15 cellular contexts compared by ENCODE assay signal in genomic region chr19:45960595-45961235, GRCh38. TPM values are rescaled to one million over a fixed set of nuclear protein-coding genes. Genes with fewer than 3 reads are reported as not detected.
DNase-seq lines count a peak whose midpoint lies in the region; ATAC-seq and TF ChIP-seq lines count a peak whose summit lies in the region.
"Had no signal": no experiment of that assay in that cellular context is flagged by ENCODE, and none has a peak within 500 bp of the region (broad histone marks: within the 10 kb centered on the region; RNA-seq: fewer than 3 reads in every experiment).

No MANE protein-coding gene starts in this region.

- H2AFZ ChIP-seq in Karpas-422 (ENCODE audit: low read length): no peak overlapping the region

- no peak overlapping the region for H3K4me2 ChIP-seq in Karpas-422 (ENCODE audit: low read depth, low read length, poor library complexity, severe bottlenecking)

- no peak overlapping the region for H3K27ac Mint-ChIP-seq in memory B cell
- H3K27ac Mint-ChIP-seq in CD8-positive, alpha-beta T cell: no peak overlapping the region
- H3K27ac Mint-ChIP-seq: activated B cell treated with CpG ODN at 0.5 μM for 24 hours; activated naive CD8-positive, alpha-beta T cell treated with anti-CD3 and anti-CD28 coated beads, Interleukin-2, amount 50 U/mL, for 24 hours had no signal

- H4K20me1 ChIP-seq in Karpas-422 (ENCODE audit: insufficient read depth, low read depth, low read length): no peaks in the 10 kb centered on the region

- H3K79me2 ChIP-seq in Karpas-422 (ENCODE audit: low read length): no peaks in the 10 kb centered on the region

- H3K4me1 ChIP-seq in ES-I3 (ENCODE audit: insufficient read depth, low read length) (peaks cover 22% of the 10 kb centered on the region), Karpas-422 (ENCODE audit: low read length) (peaks cover 6% of the 10 kb centered on the region; the same call in 1 of the 2 replicates)
- H3K4me1 ChIP-seq in CD8-positive, alpha-beta T cell (ENCODE audit: insufficient read depth, low read length): no peaks in the 10 kb centered on the region

- peaks cover 1% of the 10 kb centered on the region for H3K9me3 Mint-ChIP-seq in memory B cell
- H3K9me3 Mint-ChIP-seq in CD8-positive, alpha-beta T cell: no peaks in the 10 kb centered on the region
- H3K9me3 Mint-ChIP-seq: activated B cell treated with CpG ODN at 0.5 μM for 24 hours; activated naive CD8-positive, alpha-beta T cell treated with anti-CD3 and anti-CD28 coated beads, Interleukin-2, amount 50 U/mL, for 24 hours; CD8-positive, alpha-beta memory T cell had no signal

- H3K4me3 ChIP-seq in Karpas-422 (ENCODE audit: low read length): no peak overlapping the region
- H3K4me3 ChIP-seq in CD8-positive, alpha-beta T cell (ENCODE audit: low read depth, low read length): no peak overlapping the region
- H3K4me3 ChIP-seq: tibial nerve had no signal

- H3K27ac ChIP-seq in Karpas-422 (ENCODE audit: low read length): no peak overlapping the region
- H3K27ac ChIP-seq in CD8-positive, alpha-beta T cell (ENCODE audit: low read depth, low read length): no peak overlapping the region
- H3K27ac ChIP-seq: tibial nerve had no signal

- H3K4me1 Mint-ChIP-seq in memory B cell: peaks cover 6% of the 10 kb centered on the region
- no peaks in the 10 kb centered on the region for H3K4me1 Mint-ChIP-seq in CD8-positive, alpha-beta T cell (ENCODE audit: low read depth)
- H3K4me1 Mint-ChIP-seq: activated B cell treated with CpG ODN at 0.5 μM for 24 hours; activated naive CD8-positive, alpha-beta T cell treated with anti-CD3 and anti-CD28 coated beads, Interleukin-2, amount 50 U/mL, for 24 hours; CD8-positive, alpha-beta memory T cell had no signal

- peak; percentile 63 for DNase-seq in Karpas-422
- DNase-seq in astrocyte of the hippocampus (ENCODE audit: low read depth, low spot score): peak; percentile 23
- no peak for DNase-seq in memory B cell (ENCODE audit: low spot score in 2 of 2)
- no peak for DNase-seq in NCI-H187 treated with DMSO at 0.1 percent for 48 hours (lab: John Stamatoyannopoulos, UW)
- no peak for DNase-seq in CD8-positive, alpha-beta T cell
- DNase-seq in NCI-H524 treated with DMSO at 0.1 percent for 48 hours (lab: John Stamatoyannopoulos, UW): no peak
- DNase-seq: activated B cell treated with CpG ODN at 0.5 μM for 24 hours; activated naive CD8-positive, alpha-beta T cell treated with anti-CD3 and anti-CD28 coated beads, Interleukin-2, amount 50 U/mL, for 24 hours; CD8-positive, alpha-beta memory T cell; dermis blood vessel endothelial cell; left cardiac atrium; MM.1S had no signal

- ATAC-seq in memory B cell (ENCODE audit: low read depth): peak; percentile 39
- no peak for ATAC-seq in CD8-positive, alpha-beta T cell
- ATAC-seq: activated naive CD8-positive, alpha-beta T cell treated with anti-CD3 and anti-CD28 coated beads, Interleukin-2, amount 50 U/mL, for 24 hours; left cardiac atrium had no signal

- peaks cover 37% of the 10 kb centered on the region for H3K27me3 Mint-ChIP-seq in memory B cell
- H3K27me3 Mint-ChIP-seq in CD8-positive, alpha-beta T cell (ENCODE audit: low read depth): peaks cover 55% of the 10 kb centered on the region

- POLR2A ChIA-PET in CD8-positive, alpha-beta T cell (lab: Charles Lee): no interaction called here

- intact Hi-C loops in CD8-positive, alpha-beta T cell (cut with DNase I, micrococcal nuclease): no loop called here

- H3K36me3 ChIP-seq in ES-I3 (ENCODE audit: insufficient read depth, low read length): no peaks in the 10 kb centered on the region; the same call in 1 of the 2 replicates
- H3K36me3 ChIP-seq in Karpas-422 (ENCODE audit: insufficient read depth, low read length): no peaks in the 10 kb centered on the region
- H3K36me3 ChIP-seq in CD8-positive, alpha-beta T cell (ENCODE audit: insufficient read depth, low read length): no peaks in the 10 kb centered on the region
- H3K36me3 ChIP-seq: tibial nerve had no signal

- H3K9ac ChIP-seq in ES-I3 (ENCODE audit: low read depth, low read length) (peak overlapping the region; percentile 63; the same call in 1 of the 2 replicates), Karpas-422 (ENCODE audit: low read length) (no peak overlapping the region)

- H3K4me3 Mint-ChIP-seq in memory B cell: no peak overlapping the region
- no peak overlapping the region for H3K4me3 Mint-ChIP-seq in CD8-positive, alpha-beta T cell
- H3K4me3 Mint-ChIP-seq: activated B cell treated with CpG ODN at 0.5 μM for 24 hours; activated naive CD8-positive, alpha-beta T cell treated with anti-CD3 and anti-CD28 coated beads, Interleukin-2, amount 50 U/mL, for 24 hours; CD8-positive, alpha-beta memory T cell had no signal

- no peaks in the 10 kb centered on the region for H3K9me3 ChIP-seq in ES-I3 (ENCODE audit: control insufficient read depth, insufficient read depth, low read length)
- H3K9me3 ChIP-seq in Karpas-422 (ENCODE audit: low read length): no peaks in the 10 kb centered on the region
- no peaks in the 10 kb centered on the region for H3K9me3 ChIP-seq in CD8-positive, alpha-beta T cell (ENCODE audit: low read length)
- H3K9me3 ChIP-seq: tibial nerve had no signal

- CTCF ChIA-PET in CD8-positive, alpha-beta T cell (lab: Charles Lee): no interaction called here

- H3K36me3 Mint-ChIP-seq in memory B cell: peaks cover 1% of the 10 kb centered on the region
- no peaks in the 10 kb centered on the region for H3K36me3 Mint-ChIP-seq in CD8-positive, alpha-beta T cell

- H3K27me3 ChIP-seq in Karpas-422 (ENCODE audit: low read length): no peaks in the 10 kb centered on the region
- H3K27me3 ChIP-seq in CD8-positive, alpha-beta T cell (ENCODE audit: insufficient read depth, low read length): peaks cover 5% of the 10 kb centered on the region

- TF ChIP-seq CTCF in CD8-positive, alpha-beta T cell (IDR thresholded peaks at IDR 0.05): no peak

- no peaks in the 10 kb centered on the region for H3K9me2 ChIP-seq in Karpas-422 (replicated peaks; ENCODE audit: insufficient read depth, low read length)

RNA-seq across cellular contexts. Expression of gene NOVA2, which starts 12.9 kb away (rescaled TPM):
- 0.07 TPM in 1 of 2 replicates, not detected in the other for total RNA-seq in Karpas-422 (2014; rRNA removed; shearing (Covaris generic); ENCODE audit: low replicate concordance)
- total RNA-seq in CD8-positive, alpha-beta T cell: not detected
- total RNA-seq: activated B cell treated with CpG ODN at 0.5 μM for 24 hours; CD8-positive, alpha-beta memory T cell; NCI-H460 had no signal

RNA-seq across cellular contexts. Expression of gene CCDC61, which starts 34.6 kb away (rescaled TPM):
- total RNA-seq in Karpas-422 (2014; rRNA removed; shearing (Covaris generic); ENCODE audit: low replicate concordance): 6.4 and 13.5 TPM in 2 replicates
- total RNA-seq in CD8-positive, alpha-beta T cell: 1 to 10 TPM; 4.9 to 6.2 TPM

RNA-seq across cellular contexts. Expression of gene NANOS2, which starts 46.1 kb away (rescaled TPM):
- total RNA-seq in Karpas-422 (2014; rRNA removed; shearing (Covaris generic); ENCODE audit: low replicate concordance): not detected in 2 replicates
- total RNA-seq in CD8-positive, alpha-beta T cell: not detected
- total RNA-seq: activated B cell treated with CpG ODN at 0.5 μM for 24 hours; CD8-positive, alpha-beta memory T cell; dermis blood vessel endothelial cell; left cardiac atrium; NCI-H460; tibial nerve had no signal

RNA-seq across cellular contexts. Expression of gene MYPOP, which starts 58.3 kb away (rescaled TPM):
- 5.3 and 6.8 TPM in 2 replicates for total RNA-seq in Karpas-422 (2014; rRNA removed; shearing (Covaris generic); ENCODE audit: low replicate concordance)
- total RNA-seq in CD8-positive, alpha-beta T cell: 1 to 10 TPM; 3.4 to 3.5 TPM

Comparison
In these comparisons a context has a peak if more than half of its experiments do, and no peak if none do; other contexts are left out.
1. DNase-seq: peak in Karpas-422 (single experiment) and astrocyte of the hippocampus (single experiment); none in memory B cell (0 of 2), NCI-H187 treated with DMSO at 0.1 percent for 48 hours (single experiment), CD8-positive, alpha-beta T cell (0 of 7) and NCI-H524 treated with DMSO at 0.1 percent for 48 hours (single experiment).